In the genomic region with DNA sequence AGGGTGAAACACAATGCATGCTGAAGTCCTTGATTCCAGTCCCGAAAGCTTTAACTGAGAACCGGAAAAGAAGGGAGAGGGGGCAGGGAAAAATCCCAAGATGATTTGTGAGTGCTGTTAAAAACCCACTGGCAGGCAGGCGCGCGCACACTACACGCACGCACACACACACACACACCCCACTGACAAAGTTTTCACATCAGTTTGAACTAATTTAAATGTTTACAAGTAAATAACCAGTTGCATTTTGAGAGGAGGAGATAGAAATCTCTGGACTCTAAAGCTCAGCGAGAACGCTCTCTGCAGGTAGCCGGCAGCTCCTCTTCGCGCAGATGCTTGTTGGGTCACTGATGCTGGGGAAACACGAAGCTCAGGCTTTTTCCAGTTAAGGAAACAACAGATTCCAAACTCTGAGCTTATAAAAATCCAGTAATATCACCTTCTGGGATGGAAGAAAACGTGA, we compare ENCODE assay signal across 14 cellular contexts. TPM values are rescaled to one million over a fixed set of nuclear protein-coding genes. Genes with fewer than 3 reads are reported as not detected.
DNase-seq lines count a peak whose midpoint lies in the region; FAIRE-seq and TF ChIP-seq lines count a peak whose summit lies in the region.
"Had no signal": no experiment of that assay in that cellular context is flagged by ENCODE, and none has a peak within 500 bp of the region (broad histone marks: within the 10 kb centered on the region; RNA-seq: fewer than 3 reads in every experiment).

No MANE protein-coding gene starts in this region.

- H3K27ac ChIP-seq in brain microvascular endothelial cell (no peak overlapping the region), keratinocyte (ENCODE audit: control insufficient read depth, insufficient read depth, low read length) (no peak overlapping the region)
- H3K27ac ChIP-seq in CD4-positive, alpha-beta memory T cell (ENCODE audit: low read depth, low read length) = no peak overlapping the region
- H3K27ac ChIP-seq: transverse colon had no signal

- no peak for TF ChIP-seq CTCF in brain microvascular endothelial cell (IDR thresholded peaks at IDR 0.05; ENCODE audit: low read depth, low read length, missing control alignments)
- TF ChIP-seq CTCF in keratinocyte (optimal IDR thresholded peaks at IDR 0.05 in 1 of 3, IDR thresholded peaks at IDR 0.05 in 1 of 3, conservative IDR thresholded peaks at IDR 0.05 in 1 of 3; ENCODE audit: extremely low read depth in 1 of 3, insufficient read depth in 2 of 3, low read length in 3 of 3) = no peak
- TF ChIP-seq CTCF in type B pancreatic cell (conservative IDR thresholded peaks at IDR 0.05) = no peak

- H3K27me3 ChIP-seq in brain microvascular endothelial cell (replicated peaks) (peaks cover 8% of the 10 kb centered on the region), keratinocyte (ENCODE audit: control insufficient read depth, extremely low read depth, insufficient read depth, low read length) (peaks cover 56% of the 10 kb centered on the region)
- peaks cover 5% of the 10 kb centered on the region for H3K27me3 ChIP-seq in CD4-positive, alpha-beta memory T cell (ENCODE audit: insufficient read depth, low read length)

- H3K9me1 ChIP-seq in keratinocyte (ENCODE audit: control insufficient read depth, extremely low read depth, insufficient read depth, low read length) = no peaks in the 10 kb centered on the region

- DNase-seq in NCI-H510A treated with DMSO at 0.1 percent for 48 hours (lab: John Stamatoyannopoulos, UW) (peak; percentile 48), NCI-H510A (lab: John Stamatoyannopoulos, UW) (no peak), brain microvascular endothelial cell (no peak), keratinocyte (ENCODE audit: low read depth, low spot score) (no peak), type B pancreatic cell (ENCODE audit: extremely low spot score, unreplicated experiment) (no peak), NCI-H1092 treated with DMSO at 0.1 percent for 48 hours (lab: John Stamatoyannopoulos, UW) (no peak), AG08396 (ENCODE audit: low spot score) (no peak)
- no peak for DNase-seq in CD4-positive, alpha-beta memory T cell
- DNase-seq: transverse colon had no signal

- H3K79me2 ChIP-seq in keratinocyte (ENCODE audit: control insufficient read depth, insufficient read depth, low read length) = no peaks in the 10 kb centered on the region

- H2AFZ ChIP-seq in keratinocyte (ENCODE audit: control insufficient read depth, low read length) = no peak overlapping the region

- no peaks in the 10 kb centered on the region for H3K36me3 Mint-ChIP-seq in type B pancreatic cell
- peaks cover 0 to 5% of the 10 kb centered on the region in 2 donors for H3K36me3 Mint-ChIP-seq in CD4-positive, alpha-beta memory T cell

- H3K4me1 Mint-ChIP-seq in type B pancreatic cell (ENCODE audit: unreplicated experiment) = peaks cover 7% of the 10 kb centered on the region
- H3K4me1 Mint-ChIP-seq in CD4-positive, alpha-beta memory T cell = peaks cover 2 to 34% (median 9%) of the 10 kb centered on the region in 4 donors

- no peak for FAIRE-seq in keratinocyte (lab: Jason Lieb, UNC)
- FAIRE-seq: A204.1, D721Med, endothelial cell of umbilical vein had no signal

- peaks cover 17% of the 10 kb centered on the region for H3K4me1 ChIP-seq in keratinocyte (ENCODE audit: control insufficient read depth, extremely low read depth, insufficient read depth, low read length)
- no peaks in the 10 kb centered on the region for H3K4me1 ChIP-seq in CD4-positive, alpha-beta memory T cell (ENCODE audit: insufficient read depth, low read length)
- H3K4me1 ChIP-seq: transverse colon had no signal

- intact Hi-C loops in CD4-positive, alpha-beta memory T cell (cut with micrococcal nuclease) = no loop called here

- no peak overlapping the region for H3K9ac ChIP-seq in keratinocyte (ENCODE audit: control insufficient read depth, extremely low read depth, insufficient read depth, low read length)

- H3K9me3 ChIP-seq in keratinocyte (ENCODE audit: control insufficient read depth, low read depth, low read length) = no peaks in the 10 kb centered on the region
- H3K9me3 ChIP-seq in CD4-positive, alpha-beta memory T cell (ENCODE audit: control insufficient read depth in 1 of 2, low read length in 2 of 2) = no peaks in the 10 kb centered on the region

- no peaks in the 10 kb centered on the region for H3K9me3 Mint-ChIP-seq in type B pancreatic cell
- H3K9me3 Mint-ChIP-seq in CD4-positive, alpha-beta memory T cell = peaks cover 0 to 23% (median 9%) of the 10 kb centered on the region in 8 donors

- no peak overlapping the region for H3K27ac Mint-ChIP-seq in type B pancreatic cell
- H3K27ac Mint-ChIP-seq in CD4-positive, alpha-beta memory T cell = no peak overlapping the region

- H3K4me2 ChIP-seq in keratinocyte (ENCODE audit: control insufficient read depth, extremely low read depth, insufficient read depth, low read depth, low read length) = peak overlapping the region; percentile 49

- CTCF ChIA-PET in CD4-positive, alpha-beta memory T cell (lab: Charles Lee; ENCODE audit: partially characterized antibody) = no interaction called here

- H4K20me1 ChIP-seq in keratinocyte (ENCODE audit: control insufficient read depth, extremely low read depth, insufficient read depth, low read length) = no peaks in the 10 kb centered on the region

- peaks cover 72% of the 10 kb centered on the region for H3K27me3 Mint-ChIP-seq in type B pancreatic cell
- H3K27me3 Mint-ChIP-seq in CD4-positive, alpha-beta memory T cell = peaks cover 32 to 44% of the 10 kb centered on the region in 2 donors

- H3K36me3 ChIP-seq in brain microvascular endothelial cell (replicated peaks) (no peaks in the 10 kb centered on the region), keratinocyte (ENCODE audit: control insufficient read depth in 2 of 2, extremely low read depth in 1 of 2, insufficient read depth in 2 of 2, low read length in 2 of 2) (no peaks in the 10 kb centered on the region)
- H3K36me3 ChIP-seq in CD4-positive, alpha-beta memory T cell (ENCODE audit: insufficient read depth, low read length) = no peaks in the 10 kb centered on the region
- H3K36me3 ChIP-seq: transverse colon had no signal

- H3K4me3 ChIP-seq in brain microvascular endothelial cell (ENCODE audit: low read depth, low read length) (peak overlapping the region; percentile 47), keratinocyte (ENCODE audit: control insufficient read depth in 2 of 3, extremely low read depth in 1 of 3, insufficient read depth in 2 of 3, low read depth in 1 of 3, low read length in 3 of 3) (no peak overlapping the region)
- no peak overlapping the region for H3K4me3 ChIP-seq in CD4-positive, alpha-beta memory T cell (ENCODE audit: low read length in 2 of 2)
- H3K4me3 ChIP-seq: transverse colon had no signal

- dilution Hi-C loops in keratinocyte (cut with MboI; ENCODE audit: extremely low pct_ligation_motif_present, low sequenced_read_pairs) = no loop called here

- peak overlapping the region; percentile 86 for H3K4me3 Mint-ChIP-seq in type B pancreatic cell
- H3K4me3 Mint-ChIP-seq in CD4-positive, alpha-beta memory T cell = no peak overlapping the region

- POLR2A ChIA-PET in CD4-positive, alpha-beta memory T cell (lab: Charles Lee; ENCODE audit: partially characterized antibody) = no interaction called here

- in situ Hi-C loops in brain microvascular endothelial cell (cut with HindIII; ENCODE audit: low pct_ligation_motif_present, low sequenced_read_pairs) = no loop called here

RNA-seq across cellular contexts. Expression of a gene that starts 0.8 kb away (rescaled TPM):
- polyA plus RNA-seq in keratinocyte = not detected in 3 replicates
- polyA plus RNA-seq in keratinocyte (2011; ENCODE audit: low read depth) = not detected
- not detected in 2 replicates for polyA plus RNA-seq in keratinocyte (2011; cell fraction: cytosol; rRNA removed)
- 0.03 TPM in 1 of 2 replicates, not detected in the other for polyA plus RNA-seq in keratinocyte (2011; cell fraction: nucleus; rRNA removed)
- not detected in 2 replicates for polyA plus RNA-seq in keratinocyte (2012; ENCODE audit: low replicate concordance)
- not detected in 3 replicates for polyA minus RNA-seq in keratinocyte
- not detected for polyA minus RNA-seq in keratinocyte (2011; cell fraction: cytosol; rRNA and poly(A)+ RNA removed)
- polyA minus RNA-seq in keratinocyte (2011; cell fraction: nucleus; rRNA and poly(A)+ RNA removed) = not detected in 2 replicates
- 2.1 and 5.4 TPM in 2 replicates for total RNA-seq in type B pancreatic cell (ENCODE audit: low replicate concordance)
- total RNA-seq in CD4-positive, alpha-beta memory T cell = not detected
- not detected for polyA plus RNA-seq in CD4-positive, alpha-beta memory T cell
- total RNA-seq: endothelial cell of umbilical vein, Right ventricle myocardium inferior, smooth muscle cell had no signal
- polyA plus RNA-seq: endothelial cell of umbilical vein, smooth muscle cell had no signal
